ENCODE assay signal across 18 cellular contexts in the genomic region with DNA sequence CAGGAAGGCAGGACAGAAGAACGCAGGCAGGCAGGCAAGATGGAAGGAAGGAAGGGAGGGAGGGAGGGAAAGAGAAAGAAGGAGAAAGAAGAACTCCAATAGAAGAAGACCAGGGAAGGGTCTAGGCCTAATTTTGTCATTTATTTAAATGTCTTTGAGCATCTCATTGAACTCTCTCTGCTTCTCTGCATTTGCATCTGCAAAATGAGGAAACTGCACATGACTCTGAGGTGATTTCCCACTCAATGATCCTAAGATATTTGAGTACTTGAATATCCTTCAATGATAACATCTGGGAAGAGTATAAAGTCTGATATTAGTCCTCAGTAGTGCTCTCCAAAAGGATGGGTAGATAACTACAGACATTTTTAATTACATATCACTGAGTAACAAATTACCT. TPM values are rescaled to one million over a fixed set of nuclear protein-coding genes. Genes with fewer than 3 reads are reported as not detected.
A peak's percentile ranks its signal among the peaks of the same experiment; 100 is the strongest.
DNase-seq lines count a peak whose midpoint lies in the region; ATAC-seq, FAIRE-seq and TF ChIP-seq lines count a peak whose summit lies in the region.
"Had no signal": no experiment of that assay in that cellular context is flagged by ENCODE, and none has a peak within 500 bp of the region (broad histone marks: within the 10 kb centered on the region; RNA-seq: fewer than 3 reads in every experiment).

No MANE protein-coding gene starts in this region.

- dilution Hi-C loops in IMR-90 (cut with HindIII; ENCODE audit: low sequenced_read_pairs, unreplicated experiment): no loop called here

- H3K27me3 ChIP-seq in IMR-90 (ENCODE audit: control insufficient read depth, insufficient read depth, low read length) (no peaks in the 10 kb centered on the region), GM12878 (replicated peaks in 1 of 2; ENCODE audit: control insufficient read depth in 2 of 2, insufficient read depth in 2 of 2, low read length in 1 of 2) (no peaks in the 10 kb centered on the region)
- H3K27me3 ChIP-seq: ascending aorta, gastroesophageal sphincter, sigmoid colon had no signal

- H3K9me3 ChIP-seq in IMR-90 (ENCODE audit: control insufficient read depth, insufficient read depth, low read length) (no peaks in the 10 kb centered on the region), GM12878 (replicated peaks; ENCODE audit: control insufficient read depth, insufficient read depth, low read length) (no peaks in the 10 kb centered on the region)
- H3K9me3 ChIP-seq: ascending aorta, gastroesophageal sphincter, sigmoid colon had no signal

- peak overlapping the region; percentile 16 for H3K4me3 Mint-ChIP-seq in stimulated activated memory B cell treated with anti-CD40 and anti-IgM and Interleukin-4, amounts not matched to agents 10 μg/mL and 1 μg/mL and 100 μg/mL, for 72 hours
- H3K4me3 Mint-ChIP-seq: activated CD8-positive, alpha-beta T cell treated with anti-CD3 and anti-CD28 coated beads for 36 hours had no signal

- H3K4ac ChIP-seq in IMR-90 (ENCODE audit: low read depth, low read length): peak overlapping the region; percentile 54

- peak overlapping the region; percentile 74 for H2BK5ac ChIP-seq in IMR-90 (ENCODE audit: low read depth, low read length, poor library complexity, severe bottlenecking)

- peak overlapping the region; percentile 47 for H3K14ac ChIP-seq in IMR-90 (replicated peaks; ENCODE audit: low read depth, low read length)

- H3K27ac ChIP-seq in IMR-90 (ENCODE audit: insufficient read depth, low read length): peak overlapping the region; percentile 86; the same call in 1 of the 2 replicates
- H3K27ac ChIP-seq in GM12878 (ENCODE audit: control insufficient read depth, insufficient read depth): peak overlapping the region; percentile 79
- H3K27ac ChIP-seq: gastroesophageal sphincter had no signal

- H3K79me2 ChIP-seq in GM12878 (ENCODE audit: control insufficient read depth, insufficient read depth, low read length): no peaks in the 10 kb centered on the region

- TF ChIP-seq POLR2A in IMR-90 (IDR thresholded peaks at IDR 0.05; ENCODE audit: low read depth, low read length) (no peak), GM12878 (IDR thresholded peaks at IDR 0.05; ENCODE audit: low read depth, low read length) (no peak)

- H3K27me3 Mint-ChIP-seq in stimulated activated memory B cell treated with anti-CD40 and anti-IgM and Interleukin-4, amounts not matched to agents 10 μg/mL and 1 μg/mL and 100 μg/mL, for 72 hours: no peaks in the 10 kb centered on the region
- H3K27me3 Mint-ChIP-seq: activated CD8-positive, alpha-beta T cell treated with anti-CD3 and anti-CD28 coated beads for 36 hours had no signal

- no peaks in the 10 kb centered on the region for H3K36me3 Mint-ChIP-seq in stimulated activated memory B cell treated with anti-CD40 and anti-IgM and Interleukin-4, amounts not matched to agents 10 μg/mL and 1 μg/mL and 100 μg/mL, for 72 hours

- peak overlapping the region; percentile 11; the same call in 1 of the 3 replicates for H2BK15ac ChIP-seq in IMR-90 (ENCODE audit: low read depth, low read length)

- H2AFZ ChIP-seq in IMR-90 (replicated peaks; ENCODE audit: low read length, poor library complexity): no peak overlapping the region
- H2AFZ ChIP-seq in GM12878 (ENCODE audit: control insufficient read depth, low read depth, low read length): peak overlapping the region; percentile 87

- ATAC-seq in GM18517 (IDR thresholded peaks at IDR 0.05; ENCODE audit: unreplicated experiment) (peak; percentile 5), IMR-90 (ENCODE audit: low read depth) (no peak), GM12878 (peak; percentile 23; the same call in 2 of the 3 replicates)
- no peak for ATAC-seq in stimulated activated memory B cell treated with anti-CD40 and anti-IgM and Interleukin-4, amounts not matched to agents 10 μg/mL and 1 μg/mL and 100 μg/mL, for 72 hours
- ATAC-seq: gastroesophageal sphincter had no signal

- H3K18ac ChIP-seq in IMR-90 (ENCODE audit: low read depth, low read length): peak overlapping the region; percentile 75; the same call in 1 of the 2 replicates

- intact Hi-C loops in IMR-90 (cut with micrococcal nuclease) (no loop called here), GM12878 (cut with micrococcal nuclease; ENCODE audit: unreplicated experiment) (loop anchor here (1.0 kb wide), 1 partner anchor 32 kb away; no protein-coding TSS in a partner anchor)

- no peak overlapping the region for H3K23ac ChIP-seq in IMR-90 (ENCODE audit: low read depth, low read length)

- H4K20me1 ChIP-seq in IMR-90 (ENCODE audit: insufficient read depth, low read length) (no peaks in the 10 kb centered on the region), GM12878 (ENCODE audit: control insufficient read depth, insufficient read depth) (no peaks in the 10 kb centered on the region)

- BruUV-seq in IMR-90 (replicated peaks; lab: Mats Ljungman, UMichigan): no TSS peak
- no TSS peak for BruUV-seq in GM12878 (replicated peaks; lab: Mats Ljungman, UMichigan)

- 100% methylated on average over 1 of the region's 1 CpG; no CpG with 5 or more reads in 1 of the 2 experiments for WGBS in IMR-90 (ENCODE audit: extremely low coverage in 2 of 2, insufficient read length in 1 of 2), 2 experiments
- WGBS in GM12878 (ENCODE audit: insufficient coverage, insufficient replicate concordance, low lambda C conversion rate, missing lambda C conversion rate): no CpG with 5 or more reads among the region's 1 CpG

- H4K5ac ChIP-seq in IMR-90 (ENCODE audit: low read depth, low read length): peak overlapping the region; percentile 10; the same call in 1 of the 2 replicates

- H3K9me3 Mint-ChIP-seq in stimulated activated memory B cell treated with anti-CD40 and anti-IgM and Interleukin-4, amounts not matched to agents 10 μg/mL and 1 μg/mL and 100 μg/mL, for 72 hours: no peaks in the 10 kb centered on the region
- H3K9me3 Mint-ChIP-seq: activated CD8-positive, alpha-beta T cell treated with anti-CD3 and anti-CD28 coated beads for 36 hours had no signal

- H3K9me1 ChIP-seq in IMR-90 (ENCODE audit: insufficient read depth, low read length): peaks cover 9% of the 10 kb centered on the region; the same call in 1 of the 2 replicates

- H3K79me1 ChIP-seq in IMR-90 (ENCODE audit: low read depth in 1 of 2, low read length in 2 of 2): no peaks in the 10 kb centered on the region

- peak overlapping the region in 1 of 2 experiments; percentile 43; a peak in 3 of 4 replicates for H4K8ac ChIP-seq in IMR-90 (ENCODE audit: low read depth in 2 of 2, low read length in 2 of 2)

- H4K91ac ChIP-seq in IMR-90 (ENCODE audit: insufficient read depth, low read depth, low read length): peak overlapping the region; percentile 60

- TF ChIP-seq RAD21 in IMR-90 (IDR thresholded peaks at IDR 0.05; ENCODE audit: low read length): no peak
- TF ChIP-seq RAD21 in GM12878 (IDR thresholded peaks at IDR 0.05; ENCODE audit: insufficient read depth, low read depth, low read length): no peak

- RAD21 ChIA-PET in GM12878 (lab: Charles Lee; ENCODE audit: unreplicated experiment): interaction anchor here (0.9 to 2.1 kb wide), 4 partner anchors 12 to 184 kb away, joined by 3 to 11 read pairs (median 3); no protein-coding TSS in a partner anchor

- H3K4me1 ChIP-seq in IMR-90 (ENCODE audit: control insufficient read depth, insufficient read depth, low read length) (peaks cover 13% of the 10 kb centered on the region), GM12878 (ENCODE audit: control insufficient read depth, insufficient read depth, low read length) (peaks cover 15% of the 10 kb centered on the region)
- H3K4me1 ChIP-seq: ascending aorta, gastroesophageal sphincter had no signal

- TF ChIP-seq CTCF in IMR-90 (conservative IDR thresholded peaks at IDR 0.05; ENCODE audit: low read depth, low read length) (no peak), GM12878 (IDR thresholded peaks at IDR 0.05 in 2 of 3, conservative IDR thresholded peaks at IDR 0.05 in 1 of 3; ENCODE audit: control insufficient read depth in 2 of 3, extremely low read depth in 1 of 3, insufficient read depth in 1 of 3, low read depth in 3 of 3, low read length in 3 of 3) (no peak)

- CTCF ChIA-PET in IMR-90 (lab: Yijun Ruan, JAX) (interaction anchor here (0.7 kb wide), 1 partner anchor 205 kb away, joined by 3 read pairs; no protein-coding TSS in a partner anchor), GM12878 (lab: Yijun Ruan, JAX) (interaction anchor here (0.7 to 1.6 kb wide), 2 partner anchors 32 to 64 kb away, joined by 3 to 4 read pairs; no protein-coding TSS in a partner anchor)

- H3K36me3 ChIP-seq in IMR-90 (ENCODE audit: control insufficient read depth, insufficient read depth, low read length) (no peaks in the 10 kb centered on the region), GM12878 (ENCODE audit: control insufficient read depth in 2 of 2, insufficient read depth in 2 of 2, low read length in 1 of 2) (no peaks in the 10 kb centered on the region)
- H3K36me3 ChIP-seq: ascending aorta, gastroesophageal sphincter, sigmoid colon had no signal

- in situ Hi-C loops in IMR-90 (cut with MboI; ENCODE audit: low sequenced_read_pairs): no loop called here
- in situ Hi-C loops in GM12878 (cut with MboI): no loop called here

- H2AK5ac ChIP-seq in IMR-90 (ENCODE audit: low read depth, low read length): peak overlapping the region; percentile 92

- FAIRE-seq in GM12878 (lab: Jason Lieb, UNC) (no peak), HTR-8/SVneo (lab: Jason Lieb, UNC) (no peak)
- FAIRE-seq: colon, TTC549 had no signal

- H3K9ac ChIP-seq in IMR-90 (ENCODE audit: low read depth, low read length) (no peak overlapping the region), GM12878 (ENCODE audit: control insufficient read depth, insufficient read depth, low read length) (no peak overlapping the region)

- POLR2A ChIA-PET in IMR-90 (lab: Charles Lee; ENCODE audit: unreplicated experiment) (no interaction called here), GM12878 (lab: Charles Lee) (interaction anchor here (1.7 kb wide), 1 partner anchor 93 kb away, joined by 5 read pairs; no protein-coding TSS in a partner anchor)

- H2BK20ac ChIP-seq in IMR-90 (ENCODE audit: low read depth, low read length): peak overlapping the region; percentile 68

- peak overlapping the region; percentile 92 for H3K27ac Mint-ChIP-seq in stimulated activated memory B cell treated with anti-CD40 and anti-IgM and Interleukin-4, amounts not matched to agents 10 μg/mL and 1 μg/mL and 100 μg/mL, for 72 hours

- no peak overlapping the region for H3K4me3 ChIP-seq in IMR-90 (ENCODE audit: insufficient read depth, low read depth, low read length)
- H3K4me3 ChIP-seq in GM12878: no peak overlapping the region
- H3K4me3 ChIP-seq: ascending aorta, gastroesophageal sphincter, sigmoid colon had no signal

- TF ChIP-seq EP300 in GM12878 (IDR thresholded peaks at IDR 0.05; ENCODE audit: borderline replicate concordance in 1 of 2, control insufficient read depth in 1 of 2, low read depth in 2 of 2, low read length in 2 of 2): no peak

- SMC1A ChIA-PET in GM12878 (lab: Charles Lee; ENCODE audit: uncharacterized antibody, unreplicated experiment): interaction anchor here (0.8 to 1.7 kb wide), 5 partner anchors 22 to 578 kb away, joined by 3 to 4 read pairs (median 4); no protein-coding TSS in a partner anchor

- H2BK120ac ChIP-seq in IMR-90 (ENCODE audit: low read depth, low read length): peak overlapping the region; percentile 63

- H3K4me1 Mint-ChIP-seq in stimulated activated memory B cell treated with anti-CD40 and anti-IgM and Interleukin-4, amounts not matched to agents 10 μg/mL and 1 μg/mL and 100 μg/mL, for 72 hours: peaks cover 26% of the 10 kb centered on the region

- H3K4me2 ChIP-seq in IMR-90 (ENCODE audit: low read depth, low read length) (no peak overlapping the region), GM12878 (ENCODE audit: control insufficient read depth, insufficient read depth) (0 out of 2 replicates have a peak overlapping the region, but pooled peaks have one; percentile 21)

- no peak for DNase-seq in IMR-90
- no peak for DNase-seq in GM12878 (ENCODE audit: low read depth, low spot score)
- no peak for DNase-seq in HTR-8/SVneo (ENCODE audit: insufficient read length, low spot score)
- no peak for DNase-seq in activated gamma-delta T cell (lab: John Stamatoyannopoulos, UW)
- no peak for DNase-seq in NCI-H510A (lab: John Stamatoyannopoulos, UW)
- DNase-seq: activated effector memory CD4-positive, alpha-beta T cell treated with Interleukin-2 at 50 U/mL for 16 hours; mesendoderm; NCI-H748 treated with DMSO at 0.1 percent for 48 hours; occipital lobe; sigmoid colon; stimulated activated naive CD4-positive, alpha-beta T cell had no signal

- H3K56ac ChIP-seq in IMR-90 (ENCODE audit: extremely low read depth, insufficient read depth, low read length): 0 out of 2 replicates have a peak overlapping the region, but pooled peaks have one; percentile 21

- no peak overlapping the region for H2AK9ac ChIP-seq in IMR-90 (replicated peaks; ENCODE audit: low read depth, low read length, poor library complexity)

RNA-seq across cellular contexts. Expression of a gene that starts 33.1 kb away (rescaled TPM):
- total RNA-seq in IMR-90 (2012; rRNA removed): 148 and 172 TPM in 2 replicates
- 49.3 and 50.3 TPM in 2 replicates for polyA plus RNA-seq in IMR-90 (2012; rRNA removed)
- 12.3 and 12.6 TPM in 2 replicates for polyA plus RNA-seq in IMR-90 (2012; cell fraction: cytosol; rRNA removed)
- 34.5 and 215 TPM in 2 replicates for polyA plus RNA-seq in IMR-90 (2012; cell fraction: nucleus; rRNA removed; ENCODE audit: low replicate concordance)
- total RNA-seq in GM12878 (2013; cell fraction: nucleolus; rRNA removed): 313 and 326 TPM in 2 replicates
- 24.5 and 31.6 TPM in 2 replicates for total RNA-seq in GM12878 (2014; rRNA removed)
- total RNA-seq in GM12878 (2014; rRNA removed; fragmentation: Illumina TruSeq; extraction: Trizol): 33.0 and 33.6 TPM in 2 replicates
- total RNA-seq in GM12878 (2021): 43.9 and 46.5 TPM in 2 replicates
- 28.0 TPM for polyA plus RNA-seq in GM12878 (2011; ENCODE audit: low read depth)
- polyA plus RNA-seq in GM12878 (2011; rRNA removed): 87.6 and 109 TPM in 2 replicates
- 38.0 and 41.1 TPM in 2 replicates for polyA plus RNA-seq in GM12878 (2011; cell fraction: cytosol; rRNA removed)
- polyA plus RNA-seq in GM12878 (2011; cell fraction: nucleus; rRNA removed): 62.9 and 108 TPM in 2 replicates
- 50.2 and 56.7 TPM in 2 replicates for polyA plus RNA-seq in GM12878 (2012)
- 46.3 and 53.9 TPM in 2 replicates for polyA plus RNA-seq in GM12878 (2014; fragmentation: Illumina TruSeq; extraction: Trizol)
- 10 to 100 TPM; 24.8 to 39.2 TPM for polyA plus RNA-seq in GM12878 (2014; fragmentation: Nextera tagmentation; extraction: Ambion mirVana)
- 20.7 and 26.0 TPM in 2 replicates for polyA plus RNA-seq in GM12878 (2014; rRNA removed)
- polyA plus RNA-seq in GM12878 (2016; fragmentation: Nextera tagmentation; extraction: Ambion mirVana): 10 to 100 TPM; 58.3 to 60.6 TPM
- polyA minus RNA-seq in GM12878 (2011; rRNA and poly(A)+ RNA removed): 66.1 and 88.3 TPM in 2 replicates
- 21.9 and 28.4 TPM in 2 replicates for polyA minus RNA-seq in GM12878 (2011; cell fraction: cytosol; rRNA and poly(A)+ RNA removed)
- polyA minus RNA-seq in GM12878 (2011; cell fraction: nucleus; rRNA and poly(A)+ RNA removed): 85.2 and 121 TPM in 2 replicates

Comparison
In these comparisons a context has a peak if more than half of its experiments do, and no peak if none do; other contexts are left out.
1. ATAC-seq: peak in GM18517 (single experiment) and GM12878 (single experiment); none in IMR-90 (single experiment) and stimulated activated memory B cell treated with anti-CD40 and anti-IgM and Interleukin-4, amounts not matched to agents 10 μg/mL and 1 μg/mL and 100 μg/mL, for 72 hours (single experiment).